Comparison of ENCODE assay signal across 34 cellular contexts in genomic region chr3:173098959-173099358, GRCh38. TPM values are rescaled to one million over a fixed set of nuclear protein-coding genes. Genes with fewer than 3 reads are reported as not detected.
"Had no signal": no experiment of that assay in that cellular context is flagged by ENCODE, and none has a peak within 500 bp of the region (broad histone marks: within the 10 kb centered on the region; RNA-seq: fewer than 3 reads in every experiment).

No MANE protein-coding gene starts in this region.

- H3K27me3 ChIP-seq: colonic mucosa, esophagus squamous epithelium, gastrocnemius medialis, heart right ventricle, left lung had no signal

- H3K9me3 ChIP-seq: colonic mucosa, gastrocnemius medialis, lower lobe of right lung had no signal

- ATAC-seq: effector memory CD8-positive, alpha-beta T cell; esophagus mucosa; gastrocnemius medialis; heart right ventricle; left cardiac atrium; left lung; left ventricle myocardium superior; lower lobe of right lung; mucosa of descending colon had no signal

- H3K36me3 ChIP-seq: colonic mucosa, esophagus squamous epithelium, gastrocnemius medialis, heart right ventricle, left lung, lower lobe of right lung had no signal

- H3K27ac ChIP-seq: colonic mucosa, epithelial cell of prostate, esophagus squamous epithelium, gastrocnemius medialis, heart right ventricle, left lung, lower lobe of right lung had no signal

- H3K4me1 ChIP-seq: colonic mucosa, esophagus squamous epithelium, gastrocnemius medialis, heart right ventricle, left lung, lower lobe of right lung had no signal

- H3K4me3 ChIP-seq: colonic mucosa, esophagus squamous epithelium, gastrocnemius medialis, heart right ventricle, left lung, lower lobe of right lung, mucosa of descending colon had no signal

- DNase-seq: colonic mucosa; cortex of kidney; effector CD8-positive, alpha-beta T cell; effector memory CD8-positive, alpha-beta T cell; endodermal cell; erythroblast; esophagus squamous epithelium; foreskin fibroblast; foreskin melanocyte; gastrocnemius medialis; glutamatergic neuron; head of caudate nucleus; heart right ventricle; hippocampal formation; left cardiac atrium; left lung; left ventricle myocardium superior; lower lobe of right lung; mesenchymal stem cell; mucosa of descending colon; naive B cell had no signal

- FAIRE-seq: endometrium, islet of Langerhans, keratinocyte had no signal

RNA-seq across cellular contexts. Expression of gene SPATA16, which starts 42.1 kb away (rescaled TPM):
- total RNA-seq: colonic mucosa, dermis microvascular lymphatic vessel endothelial cell, endodermal cell, esophagus mucosa, esophagus squamous epithelium, gastrocnemius medialis, glomerular endothelial cell, heart right ventricle, kidney epithelial cell, left cardiac atrium, left lung, left ventricle myocardium superior, lower leg skin, lower lobe of right lung, lung microvascular endothelial cell, mesenteric fat pad, mesothelial cell of epicardium, mucosa of descending colon, myocyte had no signal
- polyA plus RNA-seq: heart right ventricle, keratinocyte had no signal
